8 cellular contexts compared by ENCODE assay signal in genomic region chr19:49809155-49809986, GRCh38. TPM values are rescaled to one million over a fixed set of nuclear protein-coding genes. Genes with fewer than 3 reads are reported as not detected.
DNase-seq lines count a peak whose midpoint lies in the region; ATAC-seq and TF ChIP-seq lines count a peak whose summit lies in the region.

No MANE protein-coding gene starts in this region.

- H3K27ac Mint-ChIP-seq in HFFc6 = peak overlapping the region; percentile 82

- no peaks in the 10 kb centered on the region for H3K27me3 ChIP-seq in ACC112 (ENCODE audit: insufficient read depth, low read length)
- H3K27me3 ChIP-seq in dorsolateral prefrontal cortex = no peaks in the 10 kb centered on the region
- no peaks in the 10 kb centered on the region for H3K27me3 ChIP-seq in right lobe of liver

- peaks cover 33% of the 10 kb centered on the region for H3K4me1 Mint-ChIP-seq in HFFc6 (ENCODE audit: low read depth)

- H3K27me3 Mint-ChIP-seq in HFFc6 (ENCODE audit: insufficient read depth) = peaks cover 11% of the 10 kb centered on the region

- H3K4me3 Mint-ChIP-seq in HFFc6 = peak overlapping the region; percentile 89

- DNase-seq in HFFc6 (no peak), dorsolateral prefrontal cortex (peak in 9 of 10 donors; percentile 34 to 74 (median 52)), right lobe of liver (peak; percentile 75 to 84 (median 80))
- peak in 2 of 3 experiments; percentile 17 to 45 for DNase-seq in stimulated activated CD4-positive, alpha-beta T cell treated with anti-CD3 and anti-CD28 coated beads, TNF-alpha, amount 100 ng/mL, for 24 hours (ENCODE audit: low read depth in 3 of 3)

- peak overlapping the region; percentile 45 for H2AFZ ChIP-seq in ACC112 (ENCODE audit: low read length, unreplicated experiment)

- H3K36me3 ChIP-seq in ACC112 (ENCODE audit: insufficient read depth, low read length) (peaks cover 4% of the 10 kb centered on the region; the same call in 1 of the 2 replicates), right lobe of liver (peaks cover 0 to 4% (median 2%) of the 10 kb centered on the region in 4 donors)

- peak overlapping the region; percentile 74 for H3K4me3 ChIP-seq in ACC112 (ENCODE audit: low read depth, low read length)
- peak overlapping the region; percentile 46 to 93 (median 78) for H3K4me3 ChIP-seq in dorsolateral prefrontal cortex
- peak overlapping the region; percentile 61 to 79 (median 74) for H3K4me3 ChIP-seq in right lobe of liver

- H3K9me3 ChIP-seq in right lobe of liver = no peaks in the 10 kb centered on the region

- no peaks in the 10 kb centered on the region for H3K79me2 ChIP-seq in ACC112 (ENCODE audit: control insufficient read depth, insufficient read depth, low read length, unreplicated experiment)

- TF ChIP-seq POLR2A in right lobe of liver (IDR thresholded peaks at IDR 0.05) = peak; percentile 48

- intact Hi-C loops in dorsolateral prefrontal cortex (cut with DNase I) (loop anchor here in 1 of 2 donors (5.0 kb wide), 1 partner anchor 42 kb away; the partner anchor contains the start of gene AP2A1), right lobe of liver (cut with DNase I) (no loop called here)

- peak; percentile 23 to 30 for ATAC-seq in activated CD4-positive, CD25-positive, alpha-beta regulatory T cell treated with anti-CD3 and anti-CD28 coated beads, Interleukin-2, amount 50 U/mL, for 24 hours
- ATAC-seq in right lobe of liver = peak; percentile 58 to 68 (median 63)
- ATAC-seq in GM21360 (IDR thresholded peaks at IDR 0.05; ENCODE audit: unreplicated experiment) = no peak
- no peak for ATAC-seq in GM19324 (IDR thresholded peaks at IDR 0.05; ENCODE audit: low FRiP score, unreplicated experiment)

- no peak overlapping the region for H3K27ac ChIP-seq in ACC112 (ENCODE audit: low read depth, low read length)
- peak overlapping the region; percentile 10 to 93 (median 79) for H3K27ac ChIP-seq in dorsolateral prefrontal cortex
- peak overlapping the region; percentile 57 to 79 (median 65) for H3K27ac ChIP-seq in right lobe of liver

- no peaks in the 10 kb centered on the region for H3K9me3 Mint-ChIP-seq in HFFc6

- H3K36me3 Mint-ChIP-seq in HFFc6 (ENCODE audit: low read depth) = peaks cover 6% of the 10 kb centered on the region

- 13% methylated on average over 7 of the region's 50 CpGs for WGBS in right lobe of liver (ENCODE audit: insufficient coverage, low coverage, low lambda C conversion rate, missing lambda C conversion rate)

- H3K4me1 ChIP-seq in ACC112 (ENCODE audit: control insufficient read depth, insufficient read depth, low read length, unreplicated experiment) (peaks cover 10% of the 10 kb centered on the region), right lobe of liver (peaks cover 0 to 18% (median 3%) of the 10 kb centered on the region in 4 donors)

- no peak; the same call in 1 of the 2 replicates for TF ChIP-seq CTCF in HFFc6 (IDR thresholded peaks at IDR 0.05)
- peak in 31 of 56 donors; percentile 10 to 50 (median 25) for TF ChIP-seq CTCF in dorsolateral prefrontal cortex (IDR thresholded peaks at IDR 0.05 in 54 of 56, conservative IDR thresholded peaks at IDR 0.05 in 2 of 56; ENCODE audit: low read depth in 1 of 56, partially characterized antibody in 56 of 56)
- peak; percentile 7 to 35 (median 32) for TF ChIP-seq CTCF in right lobe of liver (IDR thresholded peaks at IDR 0.05)

RNA-seq across cellular contexts. Expression of gene FUZ, which starts 3.7 kb away (rescaled TPM):
- 10 to 100 TPM in 5 of 6 experiments, 1 to 10 TPM in 1; 9.4 to 14.2 (median 11.7) TPM for total RNA-seq in HFFc6 (2021; fragmentation: NEBNext Ultra II Directional; extraction: Animal tissue kit (Norgen Biotek cat#: 25700))
- total RNA-seq in dorsolateral prefrontal cortex (10 to 100 TPM; 24.0 to 83.9 (median 43.9) TPM), right lobe of liver (10 to 100 TPM in 1 of 6 experiments, 1 to 10 TPM in 5; 3.7 to 10.7 (median 6.3) TPM)

RNA-seq across cellular contexts. Expression of gene MED25, which starts 8.7 kb away (rescaled TPM):
- total RNA-seq in HFFc6 (2021; fragmentation: NEBNext Ultra II Directional; extraction: Animal tissue kit (Norgen Biotek cat#: 25700)) = 10 to 100 TPM; 44.5 to 50.6 (median 47.8) TPM
- total RNA-seq in dorsolateral prefrontal cortex = 10 to 100 TPM; 42.6 to 78.6 (median 57.7) TPM
- total RNA-seq in right lobe of liver = 10 to 100 TPM in 5 of 6 experiments, 1 to 10 TPM in 1; 9.9 to 16.3 (median 11.8) TPM

RNA-seq across cellular contexts. Expression of gene PTOV1, which starts 41.6 kb away (rescaled TPM):
- 100 to 1,000 TPM; 157 to 176 (median 162) TPM for total RNA-seq in HFFc6 (2021; fragmentation: NEBNext Ultra II Directional; extraction: Animal tissue kit (Norgen Biotek cat#: 25700))
- total RNA-seq in dorsolateral prefrontal cortex (100 to 1,000 TPM; 186 to 437 (median 239) TPM), right lobe of liver (10 to 100 TPM; 44.4 to 93.0 (median 69.6) TPM)

RNA-seq across cellular contexts. Expression of gene AP2A1, which starts 42.6 kb away (rescaled TPM):
- 100 to 1,000 TPM; 145 to 177 (median 162) TPM for total RNA-seq in HFFc6 (2021; fragmentation: NEBNext Ultra II Directional; extraction: Animal tissue kit (Norgen Biotek cat#: 25700))
- 100 to 1,000 TPM; 116 to 220 (median 173) TPM for total RNA-seq in dorsolateral prefrontal cortex
- total RNA-seq in right lobe of liver = 100 to 1,000 TPM in 1 of 6 experiments, 10 to 100 TPM in 5; 38.7 to 103 (median 49.8) TPM

RNA-seq across cellular contexts. Expression of gene TSKS, which starts 46.3 kb away (rescaled TPM):
- total RNA-seq in HFFc6 (2021; fragmentation: NEBNext Ultra II Directional; extraction: Animal tissue kit (Norgen Biotek cat#: 25700)) = not detected
- total RNA-seq in dorsolateral prefrontal cortex = 1 to 10 TPM in 1 of 120 experiments, under 1 TPM in 4, not detected in 115; 0.26 to 1.1 (median 0.39) TPM
- not detected for total RNA-seq in right lobe of liver

Comparison
In these comparisons a context has a peak if more than half of its experiments do, and no peak if none do; other contexts are left out.
1. ATAC-seq: peak in activated CD4-positive, CD25-positive, alpha-beta regulatory T cell treated with anti-CD3 and anti-CD28 coated beads, Interleukin-2, amount 50 U/mL, for 24 hours (2 of 2) and right lobe of liver (4 of 4); none in GM21360 (single experiment) and GM19324 (single experiment).
2. Peak in every context shown above with its lines, with median percentiles within 50 percentile points of each other: H3K4me3 ChIP-seq.